Comparison of ENCODE assay signal across 9 cellular contexts in genomic region chr1:185681034-185681633, GRCh38. TPM values are rescaled to one million over a fixed set of nuclear protein-coding genes. Genes with fewer than 3 reads are reported as not detected.
DNase-seq lines count a peak whose midpoint lies in the region; ATAC-seq and TF ChIP-seq lines count a peak whose summit lies in the region.
"Had no signal": no experiment of that assay in that cellular context is flagged by ENCODE, and none has a peak within 500 bp of the region (broad histone marks: within the 10 kb centered on the region; RNA-seq: fewer than 3 reads in every experiment).

No MANE protein-coding gene starts in this region.

- intact Hi-C loops in Caco-2 (cut with micrococcal nuclease; ENCODE audit: unreplicated experiment) (loop anchor here (1.0 kb wide), 3 partner anchors 364 to 511 kb away; partner anchors contain the start of gene IVNS1ABP), MCF 10A (cut with micrococcal nuclease) (loop anchor here (1.0 to 5.0 kb wide), 4 partner anchors 444 to 876 kb away; no protein-coding TSS in a partner anchor), left lung (cut with DNase I) (no loop called here)

- H3K4me1 Mint-ChIP-seq in Caco-2 (ENCODE audit: low read depth, unreplicated experiment): no peaks in the 10 kb centered on the region
- no peaks in the 10 kb centered on the region for H3K4me1 Mint-ChIP-seq in MCF 10A (ENCODE audit: insufficient read depth, unreplicated experiment)

- ATAC-seq in GM19035 (IDR thresholded peaks at IDR 0.05; ENCODE audit: unreplicated experiment): peak; percentile 66
- ATAC-seq in left lung: peak; percentile 86
- no peak for ATAC-seq in GM21360 (IDR thresholded peaks at IDR 0.05; ENCODE audit: unreplicated experiment)

- H3K27ac Mint-ChIP-seq in Caco-2 (ENCODE audit: unreplicated experiment) (no peak overlapping the region), MCF 10A (ENCODE audit: low read depth, unreplicated experiment) (no peak overlapping the region)

- H3K4me3 Mint-ChIP-seq in Caco-2 (ENCODE audit: unreplicated experiment) (no peak overlapping the region), MCF 10A (ENCODE audit: unreplicated experiment) (no peak overlapping the region)

- no peaks in the 10 kb centered on the region for H3K9me3 ChIP-seq in Caco-2
- no peaks in the 10 kb centered on the region for H3K9me3 ChIP-seq in left lung

- H3K27me3 ChIP-seq in Caco-2 (replicated peaks; ENCODE audit: control insufficient read depth, insufficient read depth, low read length): no peaks in the 10 kb centered on the region
- no peaks in the 10 kb centered on the region for H3K27me3 ChIP-seq in left lung

- H3K4me1 ChIP-seq in Caco-2 (no peaks in the 10 kb centered on the region), left lung (peaks cover 4 to 24% of the 10 kb centered on the region in 2 donors)

- CTCF ChIA-PET in Caco-2 (lab: Charles Lee) (interaction anchor here (0.6 to 2.6 kb wide), 14 partner anchors 14 to 511 kb away, joined by 3 to 17 read pairs (median 4); partner anchors contain the start of gene IVNS1ABP), MCF 10A (lab: Yijun Ruan, JAX) (interaction anchor here (0.6 to 5.0 kb wide), 102 partner anchors 8 to 1738 kb away, joined by 3 to 72 read pairs (median 4); partner anchors contain the start of genes EDEM3, IVNS1ABP, SWT1 and TRMT1L)

- DNase-seq in Caco-2 (peak in 1 of 2 experiments; percentile 59), HS-27A (ENCODE audit: low read depth) (peak; percentile 7), NCI-H774 (lab: John Stamatoyannopoulos, UW) (peak; percentile 38), MCF 10A (ENCODE audit: unreplicated experiment) (peak; percentile 81), left lung (no peak)
- DNase-seq in activated CD4-positive, CD25-positive, alpha-beta regulatory T cell (lab: John Stamatoyannopoulos, UW): no peak

- H3K27me3 Mint-ChIP-seq in Caco-2 (ENCODE audit: insufficient read depth, unreplicated experiment): no peaks in the 10 kb centered on the region
- no peaks in the 10 kb centered on the region for H3K27me3 Mint-ChIP-seq in MCF 10A (ENCODE audit: insufficient read depth, unreplicated experiment)

- H3K27ac ChIP-seq in left lung: no peak overlapping the region

- H3K36me3 Mint-ChIP-seq in Caco-2 (ENCODE audit: insufficient read depth, unreplicated experiment): no peaks in the 10 kb centered on the region
- no peaks in the 10 kb centered on the region for H3K36me3 Mint-ChIP-seq in MCF 10A (ENCODE audit: insufficient read depth, unreplicated experiment)

- H3K36me3 ChIP-seq in Caco-2 (ENCODE audit: control insufficient read depth, insufficient read depth, low read length): no peaks in the 10 kb centered on the region
- no peaks in the 10 kb centered on the region for H3K36me3 ChIP-seq in left lung

- TF ChIP-seq CTCF in Caco-2 (IDR thresholded peaks at IDR 0.05; ENCODE audit: insufficient read depth in 1 of 2, low read depth in 1 of 2, low read length in 1 of 2, severe bottlenecking in 1 of 2, unreplicated experiment in 1 of 2): peak; percentile 42 to 53
- peak; percentile 60 for TF ChIP-seq CTCF in MCF 10A (IDR thresholded peaks at IDR 0.05; ENCODE audit: unreplicated experiment)
- peak; percentile 26 to 61 for TF ChIP-seq CTCF in left lung (IDR thresholded peaks at IDR 0.05)

- no peak overlapping the region for H3K4me3 ChIP-seq in Caco-2 (ENCODE audit: low read depth, low read length)
- no peak overlapping the region for H3K4me3 ChIP-seq in left lung

- POLR2A ChIA-PET in Caco-2 (lab: Charles Lee) (no interaction called here), MCF 10A (lab: Yijun Ruan, JAX) (interaction anchor here (0.6 to 4.6 kb wide), 8 partner anchors 11 to 477 kb away, joined by 3 to 36 read pairs (median 4); partner anchors contain the start of gene IVNS1ABP)

- H3K9me3 Mint-ChIP-seq in Caco-2 (ENCODE audit: unreplicated experiment) (no peaks in the 10 kb centered on the region), MCF 10A (ENCODE audit: unreplicated experiment) (no peaks in the 10 kb centered on the region)
- H3K9me3 Mint-ChIP-seq: T-helper 1 cell treated with Interleukin-12 subunit alpha and Interleukin-12 subunit beta and Interleukin-4 antibody, amounts not matched to agents 30 μg/mL and 1 μg/mL, for 36 hours had no signal

- BruUV-seq in Caco-2 (replicated peaks; lab: Mats Ljungman, UMichigan) (no TSS peak), MCF 10A (replicated peaks; lab: Mats Ljungman, UMichigan) (no TSS peak)

RNA-seq across cellular contexts. Expression of gene HMCN1, which starts 53.1 kb away (rescaled TPM):
- 0.02 and 0.49 TPM in 2 replicates for total RNA-seq in Caco-2 (2022)
- total RNA-seq in MCF 10A (2022): 0.07 and 0.12 TPM in 2 replicates
- 10 to 100 TPM; 24.0 to 91.0 TPM for total RNA-seq in left lung

Comparison
In these comparisons a context has a peak if more than half of its experiments do, and no peak if none do; other contexts are left out.
1. DNase-seq: peak in HS-27A (single experiment), NCI-H774 (single experiment) and MCF 10A (single experiment); none in left lung (0 of 2) and activated CD4-positive, CD25-positive, alpha-beta regulatory T cell (0 of 4).
2. RNA of gene HMCN1, which starts 53.1 kb away (total RNA-seq): 24.0 to 91.0 TPM in left lung; 0.07 to 0.12 TPM in MCF 10A and 0.02 to 0.49 TPM in Caco-2; every median in the first group is over 10 times any median in the second.
3. intact Hi-C loops: an anchor here in Caco-2 (1.0 kb wide) and MCF 10A (1.0 to 5.0 kb wide); none called in left lung.
4. Peak in every context shown above with its lines, with median percentiles within 50 percentile points of each other: CTCF ChIP-seq.